Comparison of ENCODE assay signal across 23 cellular contexts in genomic region chr12:51647647-51648046, GRCh38.
"Had no signal": no experiment of that assay in that cellular context is flagged by ENCODE, and none has a peak within 500 bp of the region (broad histone marks: within the 10 kb centered on the region; RNA-seq: fewer than 3 reads in every experiment).

No MANE protein-coding gene starts in this region.

- DNase-seq: activated CD4-positive, alpha-beta memory T cell treated with anti-CD3 and anti-CD28 coated beads, Interleukin-2, amount 10 ng/mL, durations not matched to agents 7 days and 5 days; activated CD4-positive, alpha-beta T cell treated with anti-CD3 and anti-CD28 coated beads for 1 hour; activated CD4-positive, alpha-beta T cell treated with anti-CD3 and anti-CD28 coated beads for 4 hours; activated CD4-positive, alpha-beta T cell treated with anti-CD3 and anti-CD28 coated beads, Interleukin-2, amount 10 ng/mL, durations not matched to agents 7 days and 5 days; activated CD4-positive, alpha-beta T cell treated with anti-CD3 and anti-CD28 coated beads, Interleukin-2, amount 50 U/mL, for 4 hours; activated effector memory CD4-positive, alpha-beta T cell treated with Interleukin-2 at 50 U/mL for 16 hours; activated gamma-delta T cell treated with Interleukin-2 at 50 U/mL for 16 hours; activated naive CD4-positive, alpha-beta T cell treated with anti-CD3 and anti-CD28 coated beads, Interleukin-2, amount 50 U/mL, for 16 hours; activated naive CD4-positive, alpha-beta T cell treated with Interleukin-2 at 50 U/mL for 16 hours; activated T-cell treated with anti-CD3 and anti-CD28 coated beads, Interleukin-2, amount 50 U/mL, for 4 hours; amniotic stem cell; brain microvascular endothelial cell; cortex of kidney; dermis blood vessel endothelial cell; effector CD4-positive, alpha-beta T cell; effector memory CD8-positive, alpha-beta T cell; erythroblast; foreskin keratinocyte; heart right ventricle; T-helper 2 cell had no signal

- H3K27me3 ChIP-seq: brain microvascular endothelial cell, esophagus muscularis mucosa, gastroesophageal sphincter, heart right ventricle had no signal

- ATAC-seq: activated T-cell treated with anti-CD3 and anti-CD28 coated beads, Interleukin-2, amount 50 U/mL, for 4 hours; activated T-helper 17 cell treated with anti-CD3 and anti-CD28 coated beads, Interleukin-2, amount 50 U/mL, for 72 hours; effector memory CD8-positive, alpha-beta T cell; foreskin keratinocyte; gastroesophageal sphincter; heart right ventricle had no signal

- H3K27ac ChIP-seq: brain microvascular endothelial cell, esophagus muscularis mucosa, foreskin keratinocyte, gastroesophageal sphincter, heart right ventricle had no signal

- H3K36me3 ChIP-seq: brain microvascular endothelial cell, esophagus muscularis mucosa, gastroesophageal sphincter, heart right ventricle had no signal

- H3K4me1 ChIP-seq: esophagus muscularis mucosa, foreskin keratinocyte, gastroesophageal sphincter, heart right ventricle had no signal

- H3K4me3 ChIP-seq: esophagus muscularis mucosa, gastroesophageal sphincter, heart right ventricle had no signal
